In the genomic region with DNA sequence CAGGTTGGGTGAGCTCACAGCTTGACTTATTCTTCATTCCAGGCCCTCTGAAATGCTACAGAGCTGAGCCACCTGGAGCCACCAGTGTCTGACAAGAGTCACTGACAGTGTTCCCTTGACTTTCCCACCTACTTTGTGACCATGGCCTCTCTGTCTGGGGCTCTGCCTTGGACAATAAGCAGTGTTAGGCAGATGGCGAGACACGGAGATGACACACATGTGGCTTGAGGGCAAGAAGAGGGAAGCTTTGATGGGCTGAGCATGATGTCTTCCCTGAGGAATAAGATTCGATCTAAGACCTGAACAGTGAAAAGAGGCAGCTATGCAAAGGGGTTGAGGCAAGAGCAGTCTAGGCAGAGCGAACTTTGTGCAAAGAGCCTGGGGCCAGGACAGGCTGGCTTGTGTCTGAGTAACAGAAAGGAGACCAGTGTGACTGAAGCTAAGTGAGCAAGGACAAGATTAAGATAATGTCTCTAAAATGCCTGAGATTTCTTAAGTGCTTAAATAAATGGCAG, we compare ENCODE assay signal across 18 cellular contexts.
A peak's percentile ranks its signal among the peaks of the same experiment; 100 is the strongest.
DNase-seq lines count a peak whose midpoint lies in the region; ATAC-seq and TF ChIP-seq lines count a peak whose summit lies in the region.
"Had no signal": no experiment of that assay in that cellular context is flagged by ENCODE, and none has a peak within 500 bp of the region (broad histone marks: within the 10 kb centered on the region; RNA-seq: fewer than 3 reads in every experiment).

No MANE protein-coding gene starts in this region.

- no peak overlapping the region for H2AFZ ChIP-seq in H9 (ENCODE audit: low read length)
- peak overlapping the region; percentile 6 for H2AFZ ChIP-seq in smooth muscle cell (ENCODE audit: low read depth)
- H2AFZ ChIP-seq: PC-9 had no signal

- no peak overlapping the region for H2BK12ac ChIP-seq in H9 (ENCODE audit: insufficient read length, low read depth, low read length)

- H3K27me3 Mint-ChIP-seq in H9 (ENCODE audit: low read depth), result no peaks in the 10 kb centered on the region
- H3K27me3 Mint-ChIP-seq: B cell had no signal

- H3K4ac ChIP-seq in H9 (ENCODE audit: low read depth, low read length) (no peak overlapping the region), mesendoderm (ENCODE audit: low read depth, low read length) (no peak overlapping the region)

- H3K18ac ChIP-seq in H9 (ENCODE audit: insufficient read length, low read depth, low read length) (no peak overlapping the region), mesendoderm (ENCODE audit: low read length) (no peak overlapping the region)

- H3K9me3 Mint-ChIP-seq in H9, result no peaks in the 10 kb centered on the region
- H3K9me3 Mint-ChIP-seq: CD8-positive, alpha-beta T cell had no signal

- peaks cover 12 to 14% of the 10 kb centered on the region in 2 experiments for H3K4me1 Mint-ChIP-seq in H9
- H3K4me1 Mint-ChIP-seq: B cell had no signal

- H3K4me1 ChIP-seq in H9 (ENCODE audit: insufficient read depth, low read length), result peaks cover 4% of the 10 kb centered on the region; the same call in 1 of the 2 replicates
- H3K4me1 ChIP-seq in SJSA1 (replicated peaks), result peaks cover 53% of the 10 kb centered on the region
- peaks cover 7% of the 10 kb centered on the region for H3K4me1 ChIP-seq in mesendoderm (ENCODE audit: control insufficient read depth, low read depth, low read length)
- H3K4me1 ChIP-seq in smooth muscle cell (ENCODE audit: low read depth), result peaks cover 22% of the 10 kb centered on the region
- no peaks in the 10 kb centered on the region for H3K4me1 ChIP-seq in mucosa of descending colon (ENCODE audit: low read depth)

- H3K4me3 ChIP-seq in SJSA1 (no peak overlapping the region), mesendoderm (ENCODE audit: low read length) (no peak overlapping the region), smooth muscle cell (no peak overlapping the region), mucosa of descending colon (no peak overlapping the region)
- H3K4me3 ChIP-seq: HAP-1, K562, PC-9 had no signal

- no peaks in the 10 kb centered on the region for H3K23me2 ChIP-seq in H9 (ENCODE audit: insufficient read length, low read depth, low read length, poor library complexity, severe bottlenecking)

- H4K8ac ChIP-seq in H9 (replicated peaks; ENCODE audit: insufficient read length, low read depth, low read length) (no peak overlapping the region), mesendoderm (ENCODE audit: low read depth, low read length) (no peak overlapping the region)

- H4K91ac ChIP-seq in H9 (ENCODE audit: insufficient read length, low read depth, low read length), result no peak overlapping the region

- no peak overlapping the region for H2BK15ac ChIP-seq in H9 (ENCODE audit: low read depth, low read length)
- no peak overlapping the region for H2BK15ac ChIP-seq in mesendoderm (replicated peaks; ENCODE audit: low read depth)

- H4K5ac ChIP-seq in H9 (ENCODE audit: insufficient read length, low read depth, low read length) (no peak overlapping the region), mesendoderm (ENCODE audit: low read length) (no peak overlapping the region)

- DNase-seq in H9 (no peak), SJSA1 (ENCODE audit: low read depth in 1 of 2, low spot score in 2 of 2) (peak in 1 of 2 experiments; percentile 25), mesendoderm (no peak), smooth muscle cell (lab: John Stamatoyannopoulos, UW; ENCODE audit: unreplicated experiment) (no peak), mucosa of descending colon (no peak), Kasumi-1 (lab: John Stamatoyannopoulos, UW) (no peak), NCI-H1436 (lab: John Stamatoyannopoulos, UW) (no peak)
- DNase-seq: CD8-positive, alpha-beta T cell; NCI-H146; NCI-H2081 treated with DMSO at 0.1 percent for 48 hours; NCI-H345; NCI-H526 treated with DMSO at 0.1 percent for 48 hours; Right ventricle myocardium superior had no signal

- H4K20me1 ChIP-seq in H9 (ENCODE audit: control insufficient read depth, insufficient read depth, insufficient read length), result no peaks in the 10 kb centered on the region
- H4K20me1 ChIP-seq in smooth muscle cell (ENCODE audit: low read depth), result no peaks in the 10 kb centered on the region

- H3K23ac ChIP-seq in H9 (ENCODE audit: insufficient read length, low read depth, low read length) (no peak overlapping the region), mesendoderm (ENCODE audit: low read length) (no peak overlapping the region)

- H3K9me3 ChIP-seq in H9 (ENCODE audit: control insufficient read depth, low read depth, low read length) (no peaks in the 10 kb centered on the region), SJSA1 (replicated peaks) (no peaks in the 10 kb centered on the region), smooth muscle cell (replicated peaks; ENCODE audit: low read depth) (no peaks in the 10 kb centered on the region), mucosa of descending colon (no peaks in the 10 kb centered on the region)
- H3K9me3 ChIP-seq: HAP-1 had no signal

- no peaks in the 10 kb centered on the region for H3K27me3 ChIP-seq in H9 (ENCODE audit: insufficient read depth, low read length)
- no peaks in the 10 kb centered on the region for H3K27me3 ChIP-seq in SJSA1 (replicated peaks)
- no peaks in the 10 kb centered on the region for H3K27me3 ChIP-seq in mesendoderm (ENCODE audit: insufficient read depth, low read length, poor library complexity)
- no peaks in the 10 kb centered on the region for H3K27me3 ChIP-seq in smooth muscle cell (ENCODE audit: low read depth)

- H3K4me3 Mint-ChIP-seq in H9, result no peak overlapping the region
- H3K4me3 Mint-ChIP-seq: B cell; CD8-positive, alpha-beta T cell had no signal

- H3T11ph ChIP-seq in H9 (ENCODE audit: low read length), result no peak overlapping the region

- no peaks in the 10 kb centered on the region for H3K36me3 ChIP-seq in SJSA1
- H3K36me3 ChIP-seq in mesendoderm (ENCODE audit: control insufficient read depth, insufficient read depth, low read length), result no peaks in the 10 kb centered on the region
- H3K36me3 ChIP-seq in smooth muscle cell (ENCODE audit: low read depth), result no peaks in the 10 kb centered on the region
- H3K36me3 ChIP-seq in mucosa of descending colon (ENCODE audit: low read depth), result no peaks in the 10 kb centered on the region
- H3K36me3 ChIP-seq: HAP-1 had no signal

- no peak for ATAC-seq in mucosa of descending colon
- ATAC-seq: CD8-positive, alpha-beta T cell; K562; SK-N-SH treated with all-trans-retinoic acid at 6 μM for 48 hours had no signal

- H2BK120ac ChIP-seq in H9 (ENCODE audit: low read depth, low read length, poor library complexity, severe bottlenecking) (no peak overlapping the region), mesendoderm (ENCODE audit: low read depth, low read length) (no peak overlapping the region)

- H3K36me3 Mint-ChIP-seq in H9 (ENCODE audit: insufficient read depth in 1 of 3, low read depth in 3 of 3), result no peaks in the 10 kb centered on the region
- H3K36me3 Mint-ChIP-seq: CD8-positive, alpha-beta T cell had no signal

- H3K79me1 ChIP-seq in H9 (ENCODE audit: insufficient read depth, low read depth, low read length, poor library complexity, severe bottlenecking) (no peaks in the 10 kb centered on the region), mesendoderm (ENCODE audit: low read length) (no peaks in the 10 kb centered on the region)

- no peak overlapping the region for H2AK5ac ChIP-seq in H9 (ENCODE audit: insufficient read length, low read length)
- no peak overlapping the region for H2AK5ac ChIP-seq in mesendoderm (ENCODE audit: low read length)

- H3K27ac ChIP-seq in H9 (ENCODE audit: insufficient read length, low read depth, low read length) (no peak overlapping the region), SJSA1 (0 out of 2 replicates have a peak overlapping the region, but pooled peaks have one; percentile 9), mesendoderm (ENCODE audit: low read depth, low read length) (no peak overlapping the region), smooth muscle cell (ENCODE audit: low read depth) (peak overlapping the region; percentile 97)

- H3K27ac Mint-ChIP-seq in H9, result peak overlapping the region in 1 of 3 experiments; percentile 13; a peak in 3 of 7 replicates
- H3K27ac Mint-ChIP-seq: B cell; CD8-positive, alpha-beta T cell had no signal

- no CpG with 5 or more reads among the region's 4 CpGs for WGBS in H9 (ENCODE audit: extremely low coverage, insufficient read length, low lambda C conversion rate)
- WGBS in mesendoderm (ENCODE audit: extremely low coverage, insufficient coverage, low lambda C conversion rate), result no CpG with 5 or more reads among the region's 4 CpGs
- WGBS in smooth muscle cell (ENCODE audit: low lambda C conversion rate), result 31% methylated on average over 4 of the region's 4 CpGs

- H3F3A ChIP-seq in smooth muscle cell (ENCODE audit: low read depth), result peaks cover 42% of the 10 kb centered on the region

- no peak overlapping the region for H3K4me2 ChIP-seq in H9 (ENCODE audit: insufficient read depth, insufficient read length, low read length)
- no peak overlapping the region for H3K4me2 ChIP-seq in mesendoderm (ENCODE audit: low read length)
- H3K4me2 ChIP-seq in smooth muscle cell, result peak overlapping the region; percentile 47

- H3K79me2 ChIP-seq in H9 (ENCODE audit: insufficient read depth, low read length) (no peaks in the 10 kb centered on the region), mesendoderm (ENCODE audit: control insufficient read depth, insufficient read depth, low read length) (no peaks in the 10 kb centered on the region), smooth muscle cell (ENCODE audit: low read depth) (no peaks in the 10 kb centered on the region)

- intact Hi-C loops in mucosa of descending colon (cut with DNase I, micrococcal nuclease), result loop anchor here in 1 of 2 donors (10.0 kb wide), 1 partner anchor 102 kb away; the partner anchor contains the start of gene NUAK1

- H3K56ac ChIP-seq in H9 (ENCODE audit: insufficient read length, low read depth, low read length), result no peak overlapping the region
- peak overlapping the region; percentile 2 for H3K56ac ChIP-seq in mesendoderm (ENCODE audit: low read length)

- TF ChIP-seq CTCF in H9 (conservative IDR thresholded peaks at IDR 0.05) (no peak), smooth muscle cell (IDR thresholded peaks at IDR 0.05; ENCODE audit: borderline replicate concordance, insufficient read depth, poor library complexity, severe bottlenecking) (no peak), mucosa of descending colon (IDR thresholded peaks at IDR 0.05) (no peak)

- no peak overlapping the region for H2BK20ac ChIP-seq in H9 (ENCODE audit: low read depth, low read length, poor library complexity, severe bottlenecking)

- H3K9ac ChIP-seq in H9 (ENCODE audit: extremely low read depth, insufficient read length, low read length), result no peak overlapping the region
- no peak overlapping the region for H3K9ac ChIP-seq in mesendoderm (ENCODE audit: low read length)
- peak overlapping the region; percentile 72 for H3K9ac ChIP-seq in smooth muscle cell (ENCODE audit: low read depth)

- no peak overlapping the region for H2BK5ac ChIP-seq in H9 (ENCODE audit: insufficient read length, low read length)
- H2BK5ac ChIP-seq in mesendoderm (ENCODE audit: low read length), result peak overlapping the region; percentile 12

- peak overlapping the region; percentile 46; the same call in 1 of the 2 replicates for H3K14ac ChIP-seq in H9 (ENCODE audit: insufficient read depth, low read length)

Comparison
In these comparisons a context has a peak if more than half of its experiments do, and no peak if none do; other contexts are left out.
1. H3K27ac ChIP-seq: peak in SJSA1 (single experiment) and smooth muscle cell (single experiment); none in H9 (single experiment) and mesendoderm (single experiment).